Comparison of ENCODE assay signal across 8 cellular contexts in genomic region chr11:47248304-47248663, GRCh38. TPM values are rescaled to one million over a fixed set of nuclear protein-coding genes. Genes with fewer than 3 reads are reported as not detected.
A peak's percentile ranks its signal among the peaks of the same experiment; 100 is the strongest.
DNase-seq lines count a peak whose midpoint lies in the region; ATAC-seq and TF ChIP-seq lines count a peak whose summit lies in the region.

No MANE protein-coding gene starts in this region.

- H3K36me3 ChIP-seq in WERI-Rb-1 (peaks cover 34% of the 10 kb centered on the region), cardiac muscle cell (peaks cover 29% of the 10 kb centered on the region), gastrocnemius medialis (peaks cover 0 to 34% of the 10 kb centered on the region in 2 donors)

- H3K4me3 ChIP-seq in WERI-Rb-1 (ENCODE audit: low read depth, low read length) (peak overlapping the region; percentile 88), cardiac muscle cell (peak overlapping the region; percentile 60), gastrocnemius medialis (peak overlapping the region; percentile 79 to 96 (median 92))

- H3K4me1 ChIP-seq in cardiac muscle cell (ENCODE audit: low read depth), result peaks cover 5% of the 10 kb centered on the region
- H3K4me1 ChIP-seq in gastrocnemius medialis, result peaks cover 16 to 25% of the 10 kb centered on the region in 2 donors

- TF ChIP-seq POLR2A in gastrocnemius medialis (IDR thresholded peaks at IDR 0.05), result no peak

- H3K27ac ChIP-seq in WERI-Rb-1 (peak overlapping the region; percentile 95), cardiac muscle cell (peak overlapping the region; percentile 99), gastrocnemius medialis (peak overlapping the region; percentile 84 to 97 (median 94))

- intact Hi-C loops in gastrocnemius medialis (cut with DNase I; ENCODE audit: low total_unique reads), result loop anchor here (1.0 to 10.0 kb wide), 6 partner anchors 21 to 333 kb away; partner anchors contain the start of genes ARFGAP2, DDB2, LRP4 and PACSIN3

- in situ Hi-C loops in gastrocnemius medialis (cut with MboI; ENCODE audit: low sequenced_read_pairs in 4 of 4), result loop anchor here in 2 of 4 donors (25.0 kb wide), 1 partner anchor 114 kb away; the partner anchor contains the start of gene MYBPC3 (in 2 of the 2)

- peaks cover 17% of the 10 kb centered on the region for H3K4me1 Mint-ChIP-seq in activated T-cell treated with anti-CD3 and anti-CD28 coated beads, Interleukin-2, amount 50 U/mL, for 4 hours (ENCODE audit: low read depth)

- H3K27me3 ChIP-seq in WERI-Rb-1 (ENCODE audit: insufficient read depth, low read depth, severe bottlenecking) (no peaks in the 10 kb centered on the region), cardiac muscle cell (no peaks in the 10 kb centered on the region), gastrocnemius medialis (no peaks in the 10 kb centered on the region)

- ATAC-seq in activated T-cell treated with anti-CD3 and anti-CD28 coated beads, Interleukin-2, amount 50 U/mL, for 4 hours, result peak; percentile 16 to 26
- ATAC-seq in HG03095 (IDR thresholded peaks at IDR 0.05; ENCODE audit: unreplicated experiment) (peak; percentile 22), gastrocnemius medialis (peak; percentile 48 to 49)

- H3K36me3 Mint-ChIP-seq in activated T-cell treated with anti-CD3 and anti-CD28 coated beads, Interleukin-2, amount 50 U/mL, for 4 hours (ENCODE audit: insufficient read depth), result peaks cover 7% of the 10 kb centered on the region

- no peak for DNase-seq in activated T-cell treated with anti-CD3 and anti-CD28 coated beads, Interleukin-2, amount 50 U/mL, for 4 hours
- DNase-seq in activated T-cell treated with anti-CD3 and anti-CD28 coated beads for 4 hours, result no peak
- no peak for DNase-seq in WERI-Rb-1
- no peak for DNase-seq in cardiac muscle cell (ENCODE audit: low read depth in 1 of 2, low spot score in 1 of 2)
- DNase-seq in gastrocnemius medialis, result no peak
- no peak for DNase-seq in stimulated activated CD4-positive, alpha-beta T cell treated with anti-CD3 and anti-CD28 coated beads, Interleukin-12 subunit alpha, Interleukin-12 subunit beta, amount 100 ng/mL, for 4 hours
- no peak for DNase-seq in AG08396 (ENCODE audit: low spot score)

- no peaks in the 10 kb centered on the region for H3K9me3 Mint-ChIP-seq in activated T-cell treated with anti-CD3 and anti-CD28 coated beads, Interleukin-2, amount 50 U/mL, for 4 hours

- H3K27me3 Mint-ChIP-seq in activated T-cell treated with anti-CD3 and anti-CD28 coated beads, Interleukin-2, amount 50 U/mL, for 4 hours (ENCODE audit: low read depth), result no peaks in the 10 kb centered on the region

- H3K4me3 Mint-ChIP-seq in activated T-cell treated with anti-CD3 and anti-CD28 coated beads, Interleukin-2, amount 50 U/mL, for 4 hours, result peak overlapping the region; percentile 96

- TF ChIP-seq CTCF in WERI-Rb-1 (IDR thresholded peaks at IDR 0.05; ENCODE audit: low read depth, low read length), result no peak
- TF ChIP-seq CTCF in cardiac muscle cell (IDR thresholded peaks at IDR 0.05; ENCODE audit: low read depth, low read length), result no peak
- TF ChIP-seq CTCF in gastrocnemius medialis (IDR thresholded peaks at IDR 0.05 in 4 of 5, conservative IDR thresholded peaks at IDR 0.05 in 1 of 5), result no peak

- H3K9me3 ChIP-seq in WERI-Rb-1 (ENCODE audit: severe bottlenecking) (no peaks in the 10 kb centered on the region), cardiac muscle cell (ENCODE audit: low read depth) (no peaks in the 10 kb centered on the region), gastrocnemius medialis (no peaks in the 10 kb centered on the region)

RNA-seq across cellular contexts. Expression of gene ACP2, which starts 0.3 kb away (rescaled TPM):
- total RNA-seq in activated T-cell treated with anti-CD3 and anti-CD28 coated beads, Interleukin-2, amount 50 U/mL, for 4 hours, result 10 to 100 TPM; 23.5 to 29.3 (median 28.7) TPM
- total RNA-seq in cardiac muscle cell (87.7 and 94.0 TPM in 2 replicates), gastrocnemius medialis (10 to 100 TPM; 12.4 to 36.2 (median 27.9) TPM)
- 67.1 and 67.5 TPM in 2 replicates for polyA plus RNA-seq in cardiac muscle cell

RNA-seq across cellular contexts. Expression of gene NR1H3, which starts 9.5 kb away (rescaled TPM):
- 10 to 100 TPM in 2 of 3 donors, 1 to 10 TPM in 1; 8.5 to 10.3 (median 10.0) TPM for total RNA-seq in activated T-cell treated with anti-CD3 and anti-CD28 coated beads, Interleukin-2, amount 50 U/mL, for 4 hours
- total RNA-seq in cardiac muscle cell (21.4 and 31.6 TPM in 2 replicates), gastrocnemius medialis (10 to 100 TPM in 3 of 4 donors, 1 to 10 TPM in 1; 7.9 to 16.3 (median 12.1) TPM)
- 16.2 and 30.6 TPM in 2 replicates for polyA plus RNA-seq in cardiac muscle cell

RNA-seq across cellular contexts. Expression of gene MADD, which starts 21.6 kb away (rescaled TPM):
- total RNA-seq in activated T-cell treated with anti-CD3 and anti-CD28 coated beads, Interleukin-2, amount 50 U/mL, for 4 hours, result 10 to 100 TPM; 51.2 to 55.6 (median 54.5) TPM
- total RNA-seq in cardiac muscle cell (62.5 and 103 TPM in 2 replicates), gastrocnemius medialis (10 to 100 TPM; 39.4 to 47.9 (median 41.6) TPM)
- polyA plus RNA-seq in cardiac muscle cell, result 58.8 and 70.2 TPM in 2 replicates

RNA-seq across cellular contexts. Expression of gene DDB2, which starts 33.5 kb away (rescaled TPM):
- total RNA-seq in activated T-cell treated with anti-CD3 and anti-CD28 coated beads, Interleukin-2, amount 50 U/mL, for 4 hours, result 10 to 100 TPM; 76.4 to 95.0 (median 90.2) TPM
- total RNA-seq in cardiac muscle cell (45.1 and 79.4 TPM in 2 replicates), gastrocnemius medialis (10 to 100 TPM in 1 of 4 donors, 1 to 10 TPM in 3; 4.7 to 11.5 (median 7.1) TPM)
- 40.5 and 65.2 TPM in 2 replicates for polyA plus RNA-seq in cardiac muscle cell
